In the genomic region with DNA sequence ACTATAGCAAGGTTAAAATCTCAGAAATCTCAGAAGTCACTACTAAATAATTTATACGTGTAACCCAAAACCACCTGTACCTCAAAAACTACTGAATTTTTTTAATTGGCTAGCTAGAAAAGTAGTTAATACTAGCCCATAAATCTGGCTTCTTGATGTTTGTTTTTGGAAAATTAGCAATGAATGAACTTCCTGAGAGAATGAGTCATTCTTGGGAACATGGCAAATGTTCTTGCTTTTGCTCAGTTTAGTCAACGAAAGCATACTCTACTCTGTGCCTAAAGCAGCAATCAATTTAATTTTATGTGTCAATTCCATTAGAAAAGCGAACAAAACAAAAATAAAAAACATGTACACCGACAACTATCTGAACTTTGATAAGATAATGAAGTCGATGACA, we compare ENCODE assay signal across 22 cellular contexts.
A peak's percentile ranks its signal among the peaks of the same experiment; 100 is the strongest.
DNase-seq lines count a peak whose midpoint lies in the region; ATAC-seq and TF ChIP-seq lines count a peak whose summit lies in the region.
"Had no signal": no experiment of that assay in that cellular context is flagged by ENCODE, and none has a peak within 500 bp of the region (broad histone marks: within the 10 kb centered on the region; RNA-seq: fewer than 3 reads in every experiment).

No MANE protein-coding gene starts in this region.

- H3K27me3 ChIP-seq in thyroid gland = no peaks in the 10 kb centered on the region
- H3K27me3 ChIP-seq: cardiac muscle cell, tibial nerve had no signal

- CTCF ChIA-PET in activated CD8-positive, alpha-beta T cell treated with anti-CD3 and anti-CD28 coated beads, Interleukin-2, amount 10 ng/mL, durations not matched to agents 7 days and 5 days (lab: Charles Lee) = no interaction called here

- TF ChIP-seq CTCF in choroid plexus epithelial cell (conservative IDR thresholded peaks at IDR 0.05; ENCODE audit: low read depth, low read length) = no peak
- TF ChIP-seq CTCF in thyroid gland (IDR thresholded peaks at IDR 0.05) = no peak

- no peaks in the 10 kb centered on the region for H3K36me3 Mint-ChIP-seq in activated CD8-positive, alpha-beta T cell treated with anti-CD3 and anti-CD28 coated beads, Interleukin-2, amount 10 ng/mL, durations not matched to agents 7 days and 5 days (ENCODE audit: low read depth)
- H3K36me3 Mint-ChIP-seq: activated naive CD4-positive, alpha-beta T cell treated with anti-CD3 and anti-CD28 coated beads, Interleukin-2, amount 50 U/mL, for 24 hours; CD4-positive, alpha-beta memory T cell; stimulated activated memory B cell treated with anti-CD40 and anti-IgM and Interleukin-4, amounts not matched to agents 10 μg/mL and 1 μg/mL and 100 μg/mL, for 72 hours had no signal

- H3K9me3 ChIP-seq in thyroid gland = no peaks in the 10 kb centered on the region
- H3K9me3 ChIP-seq: left ventricle myocardium inferior, tibial nerve had no signal

- H3K9me3 Mint-ChIP-seq in activated CD8-positive, alpha-beta T cell treated with anti-CD3 and anti-CD28 coated beads, Interleukin-2, amount 10 ng/mL, durations not matched to agents 7 days and 5 days (ENCODE audit: insufficient read depth) = no peaks in the 10 kb centered on the region
- H3K9me3 Mint-ChIP-seq: activated naive CD4-positive, alpha-beta T cell treated with anti-CD3 and anti-CD28 coated beads, Interleukin-2, amount 50 U/mL, for 24 hours had no signal

- H3K4me1 ChIP-seq in thyroid gland = no peaks in the 10 kb centered on the region
- H3K4me1 ChIP-seq: left ventricle myocardium inferior, tibial nerve had no signal

- no peak for ATAC-seq in HG03439 (IDR thresholded peaks at IDR 0.05; ENCODE audit: unreplicated experiment)
- ATAC-seq in activated CD8-positive, alpha-beta T cell treated with anti-CD3 and anti-CD28 coated beads, Interleukin-2, amount 10 ng/mL, durations not matched to agents 7 days and 5 days = no peak
- ATAC-seq: activated T-cell treated with anti-CD3 and anti-CD28 coated beads, Interleukin-2, amount 50 U/mL, for 4 hours; HCT116; stimulated activated memory B cell treated with anti-CD40 and anti-IgM and Interleukin-4, amounts not matched to agents 10 μg/mL and 1 μg/mL and 100 μg/mL, for 72 hours had no signal

- TF ChIP-seq POLR2A in thyroid gland (IDR thresholded peaks at IDR 0.05) = no peak

- DNase-seq in COLO829 (ENCODE audit: low spot score) (peak; percentile 50), NCI-H69 (lab: John Stamatoyannopoulos, UW) (peak; percentile 61), choroid plexus epithelial cell (ENCODE audit: low read depth) (peak; percentile 42), iris pigment epithelial cell (ENCODE audit: low read depth) (peak; percentile 38), thyroid gland (no peak), AML-193 (lab: John Stamatoyannopoulos, UW) (no peak)
- no peak for DNase-seq in activated CD8-positive, alpha-beta T cell treated with anti-CD3 and anti-CD28 coated beads, Interleukin-2, amount 10 ng/mL, durations not matched to agents 7 days and 5 days
- DNase-seq: activated CD4-positive, alpha-beta T cell treated with anti-CD3 and anti-CD28 coated beads, Interleukin-2, amount 50 U/mL, for 4 hours; activated T-cell treated with anti-CD3 and anti-CD28 coated beads, Interleukin-2, amount 50 U/mL, for 4 hours; CD4-positive, alpha-beta memory T cell; DND-41; KG1; left ventricle myocardium inferior; NCI-H446 treated with DMSO at 0.1 percent for 48 hours; Right ventricle myocardium superior had no signal

- intact Hi-C loops in thyroid gland (cut with DNase I) = no loop called here

- 84 to 87% methylated on average over 5 of the region's 5 CpGs for WGBS in thyroid gland, 2 donors

- H3K4me1 Mint-ChIP-seq in activated CD8-positive, alpha-beta T cell treated with anti-CD3 and anti-CD28 coated beads, Interleukin-2, amount 10 ng/mL, durations not matched to agents 7 days and 5 days (ENCODE audit: low read depth) = no peaks in the 10 kb centered on the region
- H3K4me1 Mint-ChIP-seq: activated naive CD4-positive, alpha-beta T cell treated with anti-CD3 and anti-CD28 coated beads, Interleukin-2, amount 50 U/mL, for 24 hours; CD4-positive, alpha-beta memory T cell; stimulated activated memory B cell treated with anti-CD40 and anti-IgM and Interleukin-4, amounts not matched to agents 10 μg/mL and 1 μg/mL and 100 μg/mL, for 72 hours had no signal

- no peak overlapping the region for H3K4me3 Mint-ChIP-seq in activated CD8-positive, alpha-beta T cell treated with anti-CD3 and anti-CD28 coated beads, Interleukin-2, amount 10 ng/mL, durations not matched to agents 7 days and 5 days
- H3K4me3 Mint-ChIP-seq: activated naive CD4-positive, alpha-beta T cell treated with anti-CD3 and anti-CD28 coated beads, Interleukin-2, amount 50 U/mL, for 24 hours; activated T-cell treated with anti-CD3 and anti-CD28 coated beads, Interleukin-2, amount 50 U/mL, for 4 hours; CD4-positive, alpha-beta memory T cell; stimulated activated memory B cell treated with anti-CD40 and anti-IgM and Interleukin-4, amounts not matched to agents 10 μg/mL and 1 μg/mL and 100 μg/mL, for 72 hours had no signal

- H3K4me3 ChIP-seq in choroid plexus epithelial cell (ENCODE audit: low read depth, low read length) = no peak overlapping the region
- no peak overlapping the region for H3K4me3 ChIP-seq in thyroid gland (replicated peaks in 1 of 3)
- H3K4me3 ChIP-seq: cardiac muscle cell, left ventricle myocardium inferior, tibial nerve had no signal

- H3K27ac Mint-ChIP-seq in activated CD8-positive, alpha-beta T cell treated with anti-CD3 and anti-CD28 coated beads, Interleukin-2, amount 10 ng/mL, durations not matched to agents 7 days and 5 days = no peak overlapping the region
- H3K27ac Mint-ChIP-seq: activated naive CD4-positive, alpha-beta T cell treated with anti-CD3 and anti-CD28 coated beads, Interleukin-2, amount 50 U/mL, for 24 hours; CD4-positive, alpha-beta memory T cell; stimulated activated memory B cell treated with anti-CD40 and anti-IgM and Interleukin-4, amounts not matched to agents 10 μg/mL and 1 μg/mL and 100 μg/mL, for 72 hours had no signal

- H3K27ac ChIP-seq in thyroid gland = no peak overlapping the region
- H3K27ac ChIP-seq: cardiac muscle cell, left ventricle myocardium inferior, tibial nerve, VCaP had no signal

- H3K36me3 ChIP-seq in thyroid gland = no peaks in the 10 kb centered on the region
- H3K36me3 ChIP-seq: cardiac muscle cell, left ventricle myocardium inferior, tibial nerve had no signal

- H3K27me3 Mint-ChIP-seq in activated CD8-positive, alpha-beta T cell treated with anti-CD3 and anti-CD28 coated beads, Interleukin-2, amount 10 ng/mL, durations not matched to agents 7 days and 5 days (ENCODE audit: low read depth) = no peaks in the 10 kb centered on the region
- H3K27me3 Mint-ChIP-seq: activated naive CD4-positive, alpha-beta T cell treated with anti-CD3 and anti-CD28 coated beads, Interleukin-2, amount 50 U/mL, for 24 hours; CD4-positive, alpha-beta memory T cell; stimulated activated memory B cell treated with anti-CD40 and anti-IgM and Interleukin-4, amounts not matched to agents 10 μg/mL and 1 μg/mL and 100 μg/mL, for 72 hours had no signal

- POLR2A ChIA-PET in activated CD8-positive, alpha-beta T cell treated with anti-CD3 and anti-CD28 coated beads, Interleukin-2, amount 10 ng/mL, durations not matched to agents 7 days and 5 days (lab: Charles Lee) = no interaction called here

Comparison
In these comparisons a context has a peak if more than half of its experiments do, and no peak if none do; other contexts are left out.
1. DNase-seq: peak in COLO829 (single experiment), NCI-H69 (single experiment), choroid plexus epithelial cell (single experiment) and iris pigment epithelial cell (single experiment); none in thyroid gland (0 of 2), activated CD8-positive, alpha-beta T cell treated with anti-CD3 and anti-CD28 coated beads, Interleukin-2, amount 10 ng/mL, durations not matched to agents 7 days and 5 days (single experiment) and AML-193 (0 of 2).